ENCODE assay signal across 1 cellular context in the genomic region with DNA sequence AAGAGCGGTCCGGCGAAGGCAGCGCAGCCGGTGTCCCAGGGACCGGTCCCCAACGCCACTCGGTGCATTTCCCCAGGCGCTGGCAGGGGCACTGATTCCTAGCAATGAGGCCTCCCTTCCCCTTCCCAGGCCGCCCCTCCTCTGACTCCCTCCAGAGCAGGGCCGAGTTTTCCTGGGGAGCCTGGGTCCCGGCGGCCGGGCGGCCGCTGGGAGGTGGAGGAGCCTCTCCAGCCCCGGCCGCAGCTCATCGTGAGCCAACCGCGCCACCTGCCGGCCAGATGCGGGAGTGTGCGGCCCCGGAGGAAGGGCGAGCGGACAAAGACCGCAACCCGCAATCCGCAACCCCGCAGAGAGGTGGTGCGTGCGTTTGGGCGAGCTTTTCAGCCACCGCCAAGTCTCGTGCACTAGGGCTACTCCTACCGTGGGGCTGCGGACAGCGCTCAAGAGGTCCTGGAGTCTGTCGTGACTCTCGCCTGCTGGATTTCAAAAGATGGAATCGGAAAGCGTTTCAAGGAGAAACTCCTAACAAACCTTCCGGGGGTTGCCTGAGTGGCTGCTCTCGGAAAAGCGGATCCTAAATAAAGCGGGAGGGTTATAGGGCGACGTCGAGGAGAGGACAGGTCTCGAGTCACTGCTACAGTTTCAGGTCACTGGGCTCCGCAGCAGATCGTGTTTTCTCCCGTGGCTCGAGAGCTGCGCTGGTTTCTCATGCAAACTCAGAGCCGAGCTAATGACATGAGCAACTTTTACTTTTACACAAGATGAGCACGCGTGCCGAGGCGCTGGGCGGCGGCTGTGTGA.
TF ChIP-seq lines count a peak whose summit lies in the region.

No MANE protein-coding gene starts in this region.

TF ChIP-seq in WTC11, 78 proteins besides CTCF, POLR2A, EP300 and RAD21 (continued from another document and continues in another):
- TF ChIP-seq OVOL2 (CRISPR knock-in tag; IDR thresholded peaks at IDR 0.05; ENCODE audit: borderline replicate concordance): no peak
- no peak for TF ChIP-seq HMGA2 (CRISPR knock-in tag; IDR thresholded peaks at IDR 0.05)
- no peak for TF ChIP-seq MXD4 (CRISPR knock-in tag; IDR thresholded peaks at IDR 0.05; ENCODE audit: borderline replicate concordance)
- TF ChIP-seq, protein P1, sequence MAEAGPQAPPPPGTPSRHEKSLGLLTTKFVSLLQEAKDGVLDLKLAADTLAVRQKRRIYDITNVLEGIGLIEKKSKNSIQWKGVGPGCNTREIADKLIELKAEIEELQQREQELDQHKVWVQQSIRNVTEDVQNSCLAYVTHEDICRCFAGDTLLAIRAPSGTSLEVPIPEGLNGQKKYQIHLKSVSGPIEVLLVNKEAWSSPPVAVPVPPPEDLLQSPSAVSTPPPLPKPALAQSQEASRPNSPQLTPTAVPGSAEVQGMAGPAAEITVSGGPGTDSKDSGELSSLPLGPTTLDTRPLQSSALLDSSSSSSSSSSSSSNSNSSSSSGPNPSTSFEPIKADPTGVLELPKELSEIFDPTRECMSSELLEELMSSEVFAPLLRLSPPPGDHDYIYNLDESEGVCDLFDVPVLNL (CRISPR knock-in tag; IDR thresholded peaks at IDR 0.05; ENCODE audit: borderline replicate concordance, low read depth): no peak
- TF ChIP-seq, protein P2, sequence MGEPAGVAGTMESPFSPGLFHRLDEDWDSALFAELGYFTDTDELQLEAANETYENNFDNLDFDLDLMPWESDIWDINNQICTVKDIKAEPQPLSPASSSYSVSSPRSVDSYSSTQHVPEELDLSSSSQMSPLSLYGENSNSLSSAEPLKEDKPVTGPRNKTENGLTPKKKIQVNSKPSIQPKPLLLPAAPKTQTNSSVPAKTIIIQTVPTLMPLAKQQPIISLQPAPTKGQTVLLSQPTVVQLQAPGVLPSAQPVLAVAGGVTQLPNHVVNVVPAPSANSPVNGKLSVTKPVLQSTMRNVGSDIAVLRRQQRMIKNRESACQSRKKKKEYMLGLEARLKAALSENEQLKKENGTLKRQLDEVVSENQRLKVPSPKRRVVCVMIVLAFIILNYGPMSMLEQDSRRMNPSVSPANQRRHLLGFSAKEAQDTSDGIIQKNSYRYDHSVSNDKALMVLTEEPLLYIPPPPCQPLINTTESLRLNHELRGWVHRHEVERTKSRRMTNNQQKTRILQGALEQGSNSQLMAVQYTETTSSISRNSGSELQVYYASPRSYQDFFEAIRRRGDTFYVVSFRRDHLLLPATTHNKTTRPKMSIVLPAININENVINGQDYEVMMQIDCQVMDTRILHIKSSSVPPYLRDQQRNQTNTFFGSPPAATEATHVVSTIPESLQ (CRISPR knock-in tag; IDR thresholded peaks at IDR 0.05): no peak
- TF ChIP-seq GABPB1 (CRISPR knock-in tag; IDR thresholded peaks at IDR 0.05): 0 out of 2 replicates have a peak, but pooled peaks have one; percentile 8
- no peak; the same call in 1 of the 2 replicates for TF ChIP-seq USF1 (CRISPR knock-in tag; IDR thresholded peaks at IDR 0.05)
- TF ChIP-seq, protein P3, sequence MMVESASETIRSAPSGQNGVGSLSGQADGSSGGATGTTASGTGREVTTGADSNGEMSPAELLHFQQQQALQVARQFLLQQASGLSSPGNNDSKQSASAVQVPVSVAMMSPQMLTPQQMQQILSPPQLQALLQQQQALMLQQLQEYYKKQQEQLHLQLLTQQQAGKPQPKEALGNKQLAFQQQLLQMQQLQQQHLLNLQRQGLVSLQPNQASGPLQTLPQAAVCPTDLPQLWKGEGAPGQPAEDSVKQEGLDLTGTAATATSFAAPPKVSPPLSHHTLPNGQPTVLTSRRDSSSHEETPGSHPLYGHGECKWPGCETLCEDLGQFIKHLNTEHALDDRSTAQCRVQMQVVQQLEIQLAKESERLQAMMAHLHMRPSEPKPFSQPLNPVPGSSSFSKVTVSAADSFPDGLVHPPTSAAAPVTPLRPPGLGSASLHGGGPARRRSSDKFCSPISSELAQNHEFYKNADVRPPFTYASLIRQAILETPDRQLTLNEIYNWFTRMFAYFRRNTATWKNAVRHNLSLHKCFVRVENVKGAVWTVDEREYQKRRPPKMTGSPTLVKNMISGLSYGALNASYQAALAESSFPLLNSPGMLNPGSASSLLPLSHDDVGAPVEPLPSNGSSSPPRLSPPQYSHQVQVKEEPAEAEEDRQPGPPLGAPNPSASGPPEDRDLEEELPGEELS (CRISPR knock-in tag; IDR thresholded peaks at IDR 0.05): no peak; the same call in 1 of the 2 replicates
- TF ChIP-seq STAT6 (CRISPR knock-in tag; conservative IDR thresholded peaks at IDR 0.05; ENCODE audit: low read depth): no peak
- no peak for TF ChIP-seq FOXJ3 (CRISPR knock-in tag; IDR thresholded peaks at IDR 0.05; ENCODE audit: borderline replicate concordance)
- TF ChIP-seq TEAD4 (CRISPR knock-in tag; IDR thresholded peaks at IDR 0.05): no peak
- no peak for TF ChIP-seq NFYB (CRISPR knock-in tag; conservative IDR thresholded peaks at IDR 0.05; ENCODE audit: low read depth)
- TF ChIP-seq IRF1 (CRISPR knock-in tag; IDR thresholded peaks at IDR 0.05): 0 out of 2 replicates have a peak, but pooled peaks have one; percentile 9
- TF ChIP-seq GTF2I (CRISPR knock-in tag; conservative IDR thresholded peaks at IDR 0.05): no peak
- TF ChIP-seq, protein P4, sequence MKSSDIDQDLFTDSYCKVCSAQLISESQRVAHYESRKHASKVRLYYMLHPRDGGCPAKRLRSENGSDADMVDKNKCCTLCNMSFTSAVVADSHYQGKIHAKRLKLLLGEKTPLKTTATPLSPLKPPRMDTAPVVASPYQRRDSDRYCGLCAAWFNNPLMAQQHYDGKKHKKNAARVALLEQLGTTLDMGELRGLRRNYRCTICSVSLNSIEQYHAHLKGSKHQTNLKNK (CRISPR knock-in tag; IDR thresholded peaks at IDR 0.05): no peak
- TF ChIP-seq NR1H2 (CRISPR knock-in tag; IDR thresholded peaks at IDR 0.05): no peak
- TF ChIP-seq ZNF121 (CRISPR knock-in tag; IDR thresholded peaks at IDR 0.05): no peak
- TF ChIP-seq, protein P5, sequence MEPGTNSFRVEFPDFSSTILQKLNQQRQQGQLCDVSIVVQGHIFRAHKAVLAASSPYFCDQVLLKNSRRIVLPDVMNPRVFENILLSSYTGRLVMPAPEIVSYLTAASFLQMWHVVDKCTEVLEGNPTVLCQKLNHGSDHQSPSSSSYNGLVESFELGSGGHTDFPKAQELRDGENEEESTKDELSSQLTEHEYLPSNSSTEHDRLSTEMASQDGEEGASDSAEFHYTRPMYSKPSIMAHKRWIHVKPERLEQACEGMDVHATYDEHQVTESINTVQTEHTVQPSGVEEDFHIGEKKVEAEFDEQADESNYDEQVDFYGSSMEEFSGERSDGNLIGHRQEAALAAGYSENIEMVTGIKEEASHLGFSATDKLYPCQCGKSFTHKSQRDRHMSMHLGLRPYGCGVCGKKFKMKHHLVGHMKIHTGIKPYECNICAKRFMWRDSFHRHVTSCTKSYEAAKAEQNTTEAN (CRISPR knock-in tag; IDR thresholded peaks at IDR 0.05): no peak
- no peak for TF ChIP-seq AR (CRISPR knock-in tag; IDR thresholded peaks at IDR 0.05)
- no peak for TF ChIP-seq SOX15 (CRISPR knock-in tag; IDR thresholded peaks at IDR 0.05)
- no peak for TF ChIP-seq KAT7 (CRISPR knock-in tag; IDR thresholded peaks at IDR 0.05; ENCODE audit: borderline replicate concordance)
- no peak for TF ChIP-seq GRHL2 (CRISPR knock-in tag; IDR thresholded peaks at IDR 0.05; ENCODE audit: insufficient replicate concordance, severe bottlenecking)
- TF ChIP-seq E2F1 (CRISPR knock-in tag; IDR thresholded peaks at IDR 0.05): 0 out of 2 replicates have a peak, but pooled peaks have one; percentile 31
- no peak for TF ChIP-seq ZNF219 (CRISPR knock-in tag; IDR thresholded peaks at IDR 0.05; ENCODE audit: borderline replicate concordance)
- 0 out of 2 replicates have a peak, but pooled peaks have one; percentile 41 for TF ChIP-seq ZNF232 (CRISPR knock-in tag; IDR thresholded peaks at IDR 0.05)
- TF ChIP-seq SMAD4 (CRISPR knock-in tag; IDR thresholded peaks at IDR 0.05): no peak
- TF ChIP-seq AFF4 (CRISPR knock-in tag; IDR thresholded peaks at IDR 0.05; ENCODE audit: borderline replicate concordance): 0 out of 2 replicates have a peak, but pooled peaks have one; percentile 65
- TF ChIP-seq, protein P6, sequence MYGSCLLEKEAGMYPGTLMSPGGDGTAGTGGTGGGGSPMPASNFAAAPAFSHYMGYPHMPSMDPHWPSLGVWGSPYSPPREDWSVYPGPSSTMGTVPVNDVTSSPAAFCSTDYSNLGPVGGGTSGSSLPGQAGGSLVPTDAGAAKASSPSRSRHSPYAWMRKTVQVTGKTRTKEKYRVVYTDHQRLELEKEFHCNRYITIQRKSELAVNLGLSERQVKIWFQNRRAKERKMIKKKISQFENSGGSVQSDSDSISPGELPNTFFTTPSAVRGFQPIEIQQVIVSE (CRISPR knock-in tag; IDR thresholded peaks at IDR 0.05; ENCODE audit: borderline replicate concordance): no peak
